ENCODE assay signal across 9 cellular contexts in genomic region chr10:114499630-114500190, GRCh38.
A peak's percentile ranks its signal among the peaks of the same experiment; 100 is the strongest.
DNase-seq lines count a peak whose midpoint lies in the region; ATAC-seq, FAIRE-seq and TF ChIP-seq lines count a peak whose summit lies in the region.
"Had no signal": no experiment of that assay in that cellular context is flagged by ENCODE, and none has a peak within 500 bp of the region (broad histone marks: within the 10 kb centered on the region; RNA-seq: fewer than 3 reads in every experiment).

No MANE protein-coding gene starts in this region.

- H3K27me3 ChIP-seq in HepG2 (ENCODE audit: control insufficient read depth in 1 of 2, insufficient read depth in 2 of 2, low read length in 2 of 2): no peaks in the 10 kb centered on the region
- H3K27me3 ChIP-seq in right lobe of liver: no peaks in the 10 kb centered on the region
- no peaks in the 10 kb centered on the region for H3K27me3 ChIP-seq in RWPE2 (ENCODE audit: insufficient read depth, poor library complexity, severe bottlenecking)
- H3K27me3 ChIP-seq in testis: no peaks in the 10 kb centered on the region
- no peaks in the 10 kb centered on the region for H3K27me3 ChIP-seq in ascending aorta
- H3K27me3 ChIP-seq: BLaER1 had no signal

- intact Hi-C loops in HepG2 (cut with micrococcal nuclease; ENCODE audit: unreplicated experiment) (no loop called here), right lobe of liver (cut with DNase I) (no loop called here), testis (cut with DNase I; ENCODE audit: low total_unique reads) (no loop called here), ascending aorta (cut with DNase I) (no loop called here)

- ATAC-seq in HepG2 (no peak; the same call in 2 of the 3 replicates), right lobe of liver (no peak), RWPE2 (ENCODE audit: low read depth) (peak; percentile 96)
- peak; percentile 67 for ATAC-seq in activated naive CD8-positive, alpha-beta T cell treated with anti-CD3 and anti-CD28 coated beads, Interleukin-2, amount 10 ng/mL, durations not matched to agents 7 days and 5 days (ENCODE audit: low read depth)

- TF ChIP-seq CTCF in HepG2 (CRISPR knock-in tag; IDR thresholded peaks at IDR 0.05) (no peak), right lobe of liver (IDR thresholded peaks at IDR 0.05) (no peak), RWPE2 (IDR thresholded peaks at IDR 0.05; ENCODE audit: poor library complexity, severe bottlenecking) (no peak), testis (IDR thresholded peaks at IDR 0.05) (no peak), ascending aorta (IDR thresholded peaks at IDR 0.05) (no peak)

- peaks cover 22% of the 10 kb centered on the region for H3K4me1 ChIP-seq in HepG2 (ENCODE audit: insufficient read depth, low read length)
- peaks cover 0 to 3% (median 0%) of the 10 kb centered on the region in 4 donors for H3K4me1 ChIP-seq in right lobe of liver
- H3K4me1 ChIP-seq in RWPE2 (ENCODE audit: insufficient read depth, poor library complexity, severe bottlenecking): peaks cover 12% of the 10 kb centered on the region
- peaks cover 28% of the 10 kb centered on the region for H3K4me1 ChIP-seq in testis
- no peaks in the 10 kb centered on the region for H3K4me1 ChIP-seq in ascending aorta

- no peaks in the 10 kb centered on the region for H3K27me3 Mint-ChIP-seq in activated naive CD8-positive, alpha-beta T cell treated with anti-CD3 and anti-CD28 coated beads, Interleukin-2, amount 10 ng/mL, durations not matched to agents 7 days and 5 days

- H3K36me3 Mint-ChIP-seq in activated naive CD8-positive, alpha-beta T cell treated with anti-CD3 and anti-CD28 coated beads, Interleukin-2, amount 10 ng/mL, durations not matched to agents 7 days and 5 days: peaks cover 24% of the 10 kb centered on the region

- H3K4me2 ChIP-seq in HepG2 (ENCODE audit: low read depth, low read length): no peak overlapping the region
- H3K4me2 ChIP-seq: BLaER1 had no signal

- POLR2A ChIA-PET in HepG2 (lab: Yijun Ruan, JAX): no interaction called here
- POLR2A ChIA-PET in activated naive CD8-positive, alpha-beta T cell treated with anti-CD3 and anti-CD28 coated beads, Interleukin-2, amount 10 ng/mL, durations not matched to agents 7 days and 5 days (lab: Charles Lee): interaction anchor here (0.5 to 5.1 kb wide), 8 partner anchors 11 to 317 kb away, joined by 3 to 43 read pairs (median 4); no protein-coding TSS in a partner anchor

- DNase-seq in HepG2 (ENCODE audit: low spot score) (no peak), right lobe of liver (no peak), RWPE2 (ENCODE audit: low spot score) (peak; percentile 76), testis (no peak), ascending aorta (ENCODE audit: low spot score in 2 of 2) (no peak), NCI-H524 (lab: John Stamatoyannopoulos, UW) (no peak)
- no peak for DNase-seq in activated naive CD8-positive, alpha-beta T cell treated with anti-CD3 and anti-CD28 coated beads, Interleukin-2, amount 10 ng/mL, durations not matched to agents 7 days and 5 days
- peak; percentile 70 to 90 for DNase-seq in stimulated activated CD4-positive, alpha-beta T cell treated with anti-CD3 and anti-CD28 coated beads, Interleukin-4, amount 100 ng/mL, for 4 hours

- H3K4me3 Mint-ChIP-seq in activated naive CD8-positive, alpha-beta T cell treated with anti-CD3 and anti-CD28 coated beads, Interleukin-2, amount 10 ng/mL, durations not matched to agents 7 days and 5 days: peak overlapping the region; percentile 72

- TF ChIP-seq RAD21 in HepG2 (CRISPR knock-in tag; IDR thresholded peaks at IDR 0.05): no peak

- FAIRE-seq in HepG2 (lab: Jason Lieb, UNC): no peak

- TF ChIP-seq POLR2A in HepG2 (IDR thresholded peaks at IDR 0.05; ENCODE audit: insufficient read depth in 1 of 2, low read depth in 2 of 2, low read length in 2 of 2) (no peak), right lobe of liver (IDR thresholded peaks at IDR 0.05) (no peak), testis (IDR thresholded peaks at IDR 0.05) (no peak)

- no peak for TF ChIP-seq EP300 in HepG2 (IDR thresholded peaks at IDR 0.05; ENCODE audit: low read depth in 2 of 2, low read length in 2 of 2)
- no peak for TF ChIP-seq EP300 in HepG2 (CRISPR knock-in tag; IDR thresholded peaks at IDR 0.05; ENCODE audit: borderline replicate concordance)

- no TSS peak for BruUV-seq in HepG2 (replicated peaks; lab: Mats Ljungman, UMichigan)

- H3K27ac ChIP-seq in HepG2 (ENCODE audit: extremely low read length, insufficient read depth, low read length) (no peak overlapping the region), right lobe of liver (no peak overlapping the region), RWPE2 (ENCODE audit: poor library complexity, severe bottlenecking) (peak overlapping the region; percentile 74), testis (no peak overlapping the region), ascending aorta (no peak overlapping the region)
- H3K27ac ChIP-seq: BLaER1 had no signal

- H3K9ac ChIP-seq in HepG2 (ENCODE audit: insufficient read depth, low read depth, low read length): no peak overlapping the region
- H3K9ac ChIP-seq: BLaER1 had no signal

- H3K79me2 ChIP-seq in HepG2 (ENCODE audit: insufficient read depth, low read length): peaks cover 90% of the 10 kb centered on the region

- CTCF ChIA-PET in HepG2 (lab: Yijun Ruan, JAX; ENCODE audit: low intra/inter-chr PET ratio, low total read pairs): no interaction called here

- no peak overlapping the region for H2AFZ ChIP-seq in HepG2 (ENCODE audit: low read length)

- peaks cover 75% of the 10 kb centered on the region for H3K4me1 Mint-ChIP-seq in activated naive CD8-positive, alpha-beta T cell treated with anti-CD3 and anti-CD28 coated beads, Interleukin-2, amount 10 ng/mL, durations not matched to agents 7 days and 5 days

- peaks cover 4% of the 10 kb centered on the region; the same call in 1 of the 2 replicates for H4K20me1 ChIP-seq in HepG2 (ENCODE audit: insufficient read depth, low read length)
- H4K20me1 ChIP-seq: BLaER1 had no signal

- WGBS in HepG2 (ENCODE audit: low lambda C conversion rate): 100% methylated on average over 8 of the region's 8 CpGs
- 63% methylated on average over 3 of the region's 8 CpGs for WGBS in right lobe of liver (ENCODE audit: insufficient coverage, low coverage, low lambda C conversion rate, missing lambda C conversion rate)
- 79 to 87% methylated on average over 8 of the region's 8 CpGs for WGBS in testis, 2 donors

- no peak overlapping the region for H3K4me3 ChIP-seq in HepG2 (replicated peaks in 1 of 3; ENCODE audit: insufficient read depth in 1 of 3, low read depth in 2 of 3, low read length in 3 of 3)
- no peak overlapping the region for H3K4me3 ChIP-seq in right lobe of liver
- H3K4me3 ChIP-seq in RWPE2 (ENCODE audit: severe bottlenecking): no peak overlapping the region
- H3K4me3 ChIP-seq in testis: no peak overlapping the region
- no peak overlapping the region for H3K4me3 ChIP-seq in ascending aorta
- H3K4me3 ChIP-seq: BLaER1 had no signal

- in situ Hi-C loops in HepG2 (cut with HindIII; ENCODE audit: extremely low pct_ligation_motif_present, low pct_unique_long_range_greater_than_20kb): no loop called here

- H3K9me3 Mint-ChIP-seq in activated naive CD8-positive, alpha-beta T cell treated with anti-CD3 and anti-CD28 coated beads, Interleukin-2, amount 10 ng/mL, durations not matched to agents 7 days and 5 days: no peaks in the 10 kb centered on the region

- H3K27ac Mint-ChIP-seq in activated naive CD8-positive, alpha-beta T cell treated with anti-CD3 and anti-CD28 coated beads, Interleukin-2, amount 10 ng/mL, durations not matched to agents 7 days and 5 days: peak overlapping the region; percentile 90

- H3K9me3 ChIP-seq in HepG2 (ENCODE audit: low read length) (no peaks in the 10 kb centered on the region), right lobe of liver (no peaks in the 10 kb centered on the region), RWPE2 (ENCODE audit: severe bottlenecking) (no peaks in the 10 kb centered on the region), testis (no peaks in the 10 kb centered on the region), ascending aorta (no peaks in the 10 kb centered on the region)
- H3K9me3 ChIP-seq: BLaER1 had no signal

- H3K36me3 ChIP-seq in HepG2 (replicated peaks in 1 of 2; ENCODE audit: control insufficient read depth in 1 of 2, insufficient read depth in 2 of 2, low read length in 2 of 2): peaks cover 3 to 12% of the 10 kb centered on the region in 2 experiments; a peak in 4 of 5 replicates
- peaks cover 0 to 6% (median 2%) of the 10 kb centered on the region in 4 donors for H3K36me3 ChIP-seq in right lobe of liver
- H3K36me3 ChIP-seq in RWPE2 (ENCODE audit: low read depth): 0 out of 2 replicates have a peak, but pooled peaks cover 3% of the 10 kb centered on the region
- H3K36me3 ChIP-seq in testis (ENCODE audit: low read depth, missing control alignments): no peaks in the 10 kb centered on the region
- H3K36me3 ChIP-seq in ascending aorta: no peaks in the 10 kb centered on the region
- H3K36me3 ChIP-seq: BLaER1 had no signal

TF ChIP-seq in HepG2, 621 proteins besides CTCF, POLR2A, EP300 and RAD21:
- TF ChIP-seq CHD2 (IDR thresholded peaks at IDR 0.05; ENCODE audit: low read depth, low read length) (no peak), ZNF766 (CRISPR knock-in tag; IDR thresholded peaks at IDR 0.05; ENCODE audit: borderline replicate concordance) (no peak), ZBTB39 (CRISPR knock-in tag; IDR thresholded peaks at IDR 0.05) (no peak), ZNF556 (CRISPR knock-in tag; IDR thresholded peaks at IDR 0.05; ENCODE audit: borderline replicate concordance) (no peak), ZNF781 (CRISPR knock-in tag; IDR thresholded peaks at IDR 0.05; ENCODE audit: borderline replicate concordance, not compliant biosample characterization) (no peak), HCFC1 (IDR thresholded peaks at IDR 0.05; ENCODE audit: low read depth, low read length) (no peak), MAFK (conservative IDR thresholded peaks at IDR 0.05 in 1 of 2, IDR thresholded peaks at IDR 0.05 in 1 of 2; ENCODE audit: low read length in 2 of 2) (peak; percentile 89 to 93), MAFF (IDR thresholded peaks at IDR 0.05; ENCODE audit: low read depth, low read length) (peak; percentile 88)

Comparison
In these comparisons a context has a peak if more than half of its experiments do, and no peak if none do; other contexts are left out.
1. ATAC-seq: peak in RWPE2 (single experiment) and activated naive CD8-positive, alpha-beta T cell treated with anti-CD3 and anti-CD28 coated beads, Interleukin-2, amount 10 ng/mL, durations not matched to agents 7 days and 5 days (single experiment); none in HepG2 (single experiment) and right lobe of liver (0 of 4).
2. DNase-seq: peak in RWPE2 (single experiment) and stimulated activated CD4-positive, alpha-beta T cell treated with anti-CD3 and anti-CD28 coated beads, Interleukin-4, amount 100 ng/mL, for 4 hours (2 of 2); none in HepG2 (single experiment), right lobe of liver (0 of 3), activated naive CD8-positive, alpha-beta T cell treated with anti-CD3 and anti-CD28 coated beads, Interleukin-2, amount 10 ng/mL, durations not matched to agents 7 days and 5 days (single experiment), testis (single experiment), ascending aorta (0 of 2) and NCI-H524 (0 of 2).